Comparison of ENCODE assay signal across 25 cellular contexts in the genomic region with DNA sequence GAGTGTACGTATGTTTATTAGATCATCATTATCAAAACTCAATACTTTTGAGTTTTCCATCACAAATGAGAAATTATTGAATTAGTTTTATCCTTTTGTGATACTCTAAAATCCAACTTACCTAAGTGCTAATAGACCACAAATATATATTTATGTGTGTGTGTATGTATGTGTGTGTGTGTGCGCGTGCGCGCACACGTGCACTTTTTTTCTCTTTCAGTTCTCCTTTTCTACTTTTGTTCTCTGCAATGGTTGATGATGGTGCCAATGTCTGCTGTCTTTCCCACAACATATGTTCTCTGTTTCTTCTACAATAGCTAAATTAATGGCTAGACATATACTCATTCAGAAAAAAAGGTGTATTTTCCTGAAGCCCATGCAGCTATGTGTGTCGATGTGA.
"Had no signal": no experiment of that assay in that cellular context is flagged by ENCODE, and none has a peak within 500 bp of the region (broad histone marks: within the 10 kb centered on the region; RNA-seq: fewer than 3 reads in every experiment).

No MANE protein-coding gene starts in this region.

- H3K9me3 ChIP-seq: adrenal gland, body of pancreas, esophagus squamous epithelium, heart left ventricle had no signal

- DNase-seq: activated B cell treated with CpG ODN at 0.5 μM for 24 hours; activated CD4-positive, alpha-beta T cell treated with anti-CD3 and anti-CD28 coated beads for 48 hours; activated CD4-positive, alpha-beta T cell treated with anti-CD3 and anti-CD28 coated beads, Interleukin-2, amount 50 U/mL, for 1 hour; activated CD4-positive, alpha-beta T cell treated with anti-CD3 and anti-CD28 coated beads, Interleukin-2, amount 50 U/mL, for 48 hours; activated CD8-positive, alpha-beta memory T cell treated with anti-CD3 and anti-CD28 coated beads for 24 hours; activated CD8-positive, alpha-beta T cell treated with anti-CD3 and anti-CD28 coated beads for 36 hours; activated effector memory CD4-positive, alpha-beta T cell treated with anti-CD3 and anti-CD28 coated beads, Interleukin-2, amount 50 U/mL, for 16 hours; activated naive CD4-positive, alpha-beta T cell treated with anti-CD3 and anti-CD28 coated beads for 36 hours; activated naive CD8-positive, alpha-beta T cell treated with anti-CD3 and anti-CD28 coated beads for 36 hours; activated naive CD8-positive, alpha-beta T cell treated with anti-CD3 and anti-CD28 coated beads, Interleukin-2, amount 50 U/mL, for 24 hours; activated T-cell treated with anti-CD3 and anti-CD28 coated beads, Interleukin-2, amount 50 U/mL, for 4 hours; adrenal gland; amygdala; aorta; body of pancreas; caudate nucleus; cortex of kidney; dermis blood vessel endothelial cell; effector CD8-positive, alpha-beta T cell; esophagus squamous epithelium; heart left ventricle; hypothalamus; T1000; WERI-Rb-1 had no signal

- ATAC-seq: activated CD4-positive, CD25-positive, alpha-beta regulatory T cell treated with anti-CD3 and anti-CD28 coated beads, Interleukin-2, amount 50 U/mL, for 24 hours; activated CD8-positive, alpha-beta T cell treated with anti-CD3 and anti-CD28 coated beads for 36 hours; activated naive CD8-positive, alpha-beta T cell treated with anti-CD3 and anti-CD28 coated beads, Interleukin-2, amount 50 U/mL, for 24 hours; activated T-cell treated with anti-CD3 and anti-CD28 coated beads, Interleukin-2, amount 50 U/mL, for 4 hours; body of pancreas; heart left ventricle had no signal

- H3K27me3 ChIP-seq: adrenal gland, body of pancreas, esophagus squamous epithelium, heart left ventricle had no signal

- H3K36me3 ChIP-seq: adrenal gland, esophagus squamous epithelium, heart left ventricle, WERI-Rb-1 had no signal

- H3K4me3 ChIP-seq: adrenal gland, body of pancreas, esophagus squamous epithelium, heart left ventricle had no signal
